ENCODE assay signal across 1 cellular context in the genomic region with DNA sequence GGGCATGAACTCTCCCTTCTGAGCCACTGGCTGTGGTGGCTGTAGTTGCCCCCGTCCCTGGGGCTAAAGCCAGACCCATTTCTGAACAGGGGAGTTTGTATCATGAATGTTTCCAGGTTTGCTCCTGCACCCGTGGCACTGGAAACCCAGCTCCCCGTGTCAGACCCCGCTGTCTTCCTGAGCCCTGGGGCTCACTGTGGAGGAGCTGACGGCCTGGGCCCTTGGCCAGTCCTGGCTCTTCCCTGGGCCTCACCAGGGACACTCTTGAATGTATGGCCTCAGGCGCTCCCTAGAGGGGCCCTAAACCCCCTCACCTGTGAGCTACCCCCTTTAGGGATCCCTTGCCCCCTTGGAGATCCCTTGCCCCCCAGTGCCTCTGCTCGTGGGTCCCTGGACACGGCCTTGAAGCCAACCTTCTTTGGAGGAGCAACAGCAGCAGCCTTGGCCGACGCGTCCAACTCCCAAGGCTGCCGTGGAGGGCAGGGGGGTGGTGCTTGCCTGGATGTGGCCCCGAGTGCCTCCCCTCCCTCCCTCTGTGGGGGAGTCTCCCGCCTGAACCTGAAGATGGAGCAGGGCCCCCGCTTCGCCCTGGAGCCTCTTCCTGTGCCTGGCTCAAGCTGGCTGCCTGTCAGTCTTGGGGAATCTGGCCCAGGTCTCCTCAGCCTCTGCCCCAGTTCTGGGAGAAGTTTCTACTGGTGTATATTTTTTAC.
TF ChIP-seq lines count a peak whose summit lies in the region.

No MANE protein-coding gene starts in this region.

TF ChIP-seq in endothelial cell of umbilical vein, 7 proteins besides CTCF, POLR2A, EP300 and RAD21:
- TF ChIP-seq FOS (IDR thresholded peaks at IDR 0.05; ENCODE audit: borderline replicate concordance, insufficient read depth, low read length) (no peak), MAX (IDR thresholded peaks at IDR 0.05; ENCODE audit: insufficient read depth, insufficient read length) (no peak), JUN (IDR thresholded peaks at IDR 0.05; ENCODE audit: borderline replicate concordance, insufficient read depth, insufficient read length, low read depth) (no peak), GATA2 (IDR thresholded peaks at IDR 0.05; ENCODE audit: insufficient read depth, insufficient read length, low read depth, low read length) (no peak), EZH2 (IDR thresholded peaks at IDR 0.05; ENCODE audit: borderline replicate concordance, low read depth, low read length, severe bottlenecking) (no peak), POLR2AphosphoS5 (IDR thresholded peaks at IDR 0.05; ENCODE audit: insufficient read depth, low read depth, low read length) (no peak), MYC (IDR thresholded peaks at IDR 0.05; ENCODE audit: low read depth, low read length) (no peak)
